1 cellular context compared by ENCODE assay signal in the genomic region with DNA sequence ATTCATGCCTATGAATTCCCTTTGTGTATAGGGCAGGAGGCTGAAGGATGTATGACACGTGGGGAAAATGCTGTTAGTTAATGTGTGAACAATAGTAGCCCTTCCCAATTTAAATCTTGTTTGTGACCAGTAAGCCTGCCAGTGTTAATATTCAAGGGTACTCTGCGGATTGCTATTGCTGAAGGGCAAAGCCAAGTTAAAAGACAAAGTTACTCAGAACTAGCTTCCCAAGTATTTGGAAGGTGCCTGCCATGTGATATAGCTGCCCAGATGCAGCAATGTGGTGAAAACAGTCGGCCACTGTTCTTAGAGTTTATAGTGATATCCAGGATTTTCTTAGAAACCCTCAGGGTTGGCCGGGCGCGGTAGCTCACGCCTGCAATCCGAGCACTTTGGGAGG.
TF ChIP-seq lines count a peak whose summit lies in the region.

No MANE protein-coding gene starts in this region.

TF ChIP-seq in HepG2, 621 proteins besides CTCF, POLR2A, EP300 and RAD21:
- TF ChIP-seq, protein P1, sequence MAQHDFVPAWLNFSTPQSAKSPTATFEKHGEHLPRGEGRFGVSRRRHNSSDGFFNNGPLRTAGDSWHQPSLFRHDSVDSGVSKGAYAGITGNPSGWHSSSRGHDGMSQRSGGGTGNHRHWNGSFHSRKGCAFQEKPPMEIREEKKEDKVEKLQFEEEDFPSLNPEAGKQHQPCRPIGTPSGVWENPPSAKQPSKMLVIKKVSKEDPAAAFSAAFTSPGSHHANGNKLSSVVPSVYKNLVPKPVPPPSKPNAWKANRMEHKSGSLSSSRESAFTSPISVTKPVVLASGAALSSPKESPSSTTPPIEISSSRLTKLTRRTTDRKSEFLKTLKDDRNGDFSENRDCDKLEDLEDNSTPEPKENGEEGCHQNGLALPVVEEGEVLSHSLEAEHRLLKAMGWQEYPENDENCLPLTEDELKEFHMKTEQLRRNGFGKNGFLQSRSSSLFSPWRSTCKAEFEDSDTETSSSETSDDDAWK (CRISPR knock-in tag; IDR thresholded peaks at IDR 0.05) = no peak
- TF ChIP-seq ZNF3 (CRISPR knock-in tag; IDR thresholded peaks at IDR 0.05) = no peak
- TF ChIP-seq KDM1A (CRISPR knock-in tag; IDR thresholded peaks at IDR 0.05) = no peak
- no peak for TF ChIP-seq ZNF234 (CRISPR knock-in tag; conservative IDR thresholded peaks at IDR 0.05)
- TF ChIP-seq, protein P2, sequence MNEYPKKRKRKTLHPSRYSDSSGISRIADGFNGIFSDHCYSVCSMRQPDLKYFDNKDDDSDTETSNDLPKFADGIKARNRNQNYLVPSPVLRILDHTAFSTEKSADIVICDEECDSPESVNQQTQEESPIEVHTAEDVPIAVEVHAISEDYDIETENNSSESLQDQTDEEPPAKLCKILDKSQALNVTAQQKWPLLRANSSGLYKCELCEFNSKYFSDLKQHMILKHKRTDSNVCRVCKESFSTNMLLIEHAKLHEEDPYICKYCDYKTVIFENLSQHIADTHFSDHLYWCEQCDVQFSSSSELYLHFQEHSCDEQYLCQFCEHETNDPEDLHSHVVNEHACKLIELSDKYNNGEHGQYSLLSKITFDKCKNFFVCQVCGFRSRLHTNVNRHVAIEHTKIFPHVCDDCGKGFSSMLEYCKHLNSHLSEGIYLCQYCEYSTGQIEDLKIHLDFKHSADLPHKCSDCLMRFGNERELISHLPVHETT (CRISPR knock-in tag; conservative IDR thresholded peaks at IDR 0.05) = no peak
- TF ChIP-seq SALL1 (CRISPR knock-in tag; IDR thresholded peaks at IDR 0.05) = no peak
